ENCODE assay signal across 12 cellular contexts in genomic region chr3:96331341-96331740, GRCh38.
DNase-seq lines count a peak whose midpoint lies in the region; ATAC-seq and TF ChIP-seq lines count a peak whose summit lies in the region.
"Had no signal": no experiment of that assay in that cellular context is flagged by ENCODE, and none has a peak within 500 bp of the region (broad histone marks: within the 10 kb centered on the region; RNA-seq: fewer than 3 reads in every experiment).

No MANE protein-coding gene starts in this region.

- H3K56ac ChIP-seq in mesendoderm (ENCODE audit: low read length): no peak overlapping the region

- DNase-seq in NCI-H2107 treated with DMSO at 0.1 percent for 48 hours (lab: John Stamatoyannopoulos, UW; ENCODE audit: unreplicated experiment) (peak; percentile 0), NCI-H2107 (lab: John Stamatoyannopoulos, UW) (no peak), NB4 (ENCODE audit: low read depth) (peak; percentile 10), mesendoderm (peak; percentile 11), NCI-H774 (lab: John Stamatoyannopoulos, UW) (no peak)
- DNase-seq in activated T-helper 2 cell treated with anti-CD3 and anti-CD28 coated beads, Interferon-gamma antibody, Interleukin-2, Interleukin-4, amounts not matched to agents 10 μg/mL and 5 μg/mL and 100 μg/mL, durations not matched to agents 14 hours and 24 hours and 36 hours (ENCODE audit: low spot score): no peak
- DNase-seq: hippocampal formation, ovary, Right ventricle myocardium superior had no signal

- TF ChIP-seq POLR2A in NB4 (IDR thresholded peaks at IDR 0.05; ENCODE audit: extremely low read depth, insufficient read length): no peak

- no peak overlapping the region for H4K8ac ChIP-seq in mesendoderm (ENCODE audit: low read depth, low read length)

- no peak for TF ChIP-seq CTCF in NB4 (IDR thresholded peaks at IDR 0.05; ENCODE audit: low read depth, low read length)

- no peaks in the 10 kb centered on the region for H3K36me3 ChIP-seq in mesendoderm (ENCODE audit: control insufficient read depth, insufficient read depth, low read length)
- H3K36me3 ChIP-seq: ovary had no signal

- WGBS in mesendoderm (ENCODE audit: extremely low coverage, insufficient coverage, low lambda C conversion rate): no CpG with 5 or more reads among the region's 1 CpG

- H3K4me3 ChIP-seq in NB4 (ENCODE audit: low read depth, low read length) (no peak overlapping the region), mesendoderm (ENCODE audit: low read length) (no peak overlapping the region)
- H3K4me3 ChIP-seq: ovary had no signal

- H2AK5ac ChIP-seq in mesendoderm (ENCODE audit: low read length): no peak overlapping the region

- H3K4ac ChIP-seq in mesendoderm (ENCODE audit: low read depth, low read length): no peak overlapping the region

- no peaks in the 10 kb centered on the region for H3K36me3 Mint-ChIP-seq in activated T-helper 2 cell treated with anti-CD3 and anti-CD28 coated beads, Interferon-gamma antibody, Interleukin-2, Interleukin-4, amounts not matched to agents 10 μg/mL and 5 μg/mL and 100 μg/mL, durations not matched to agents 14 hours and 24 hours and 36 hours (ENCODE audit: low read depth)
- H3K36me3 Mint-ChIP-seq: memory B cell had no signal

- no peaks in the 10 kb centered on the region for H3K4me1 Mint-ChIP-seq in activated T-helper 2 cell treated with anti-CD3 and anti-CD28 coated beads, Interferon-gamma antibody, Interleukin-2, Interleukin-4, amounts not matched to agents 10 μg/mL and 5 μg/mL and 100 μg/mL, durations not matched to agents 14 hours and 24 hours and 36 hours (ENCODE audit: low read depth)
- H3K4me1 Mint-ChIP-seq: memory B cell had no signal

- no peaks in the 10 kb centered on the region for H3K79me1 ChIP-seq in mesendoderm (ENCODE audit: low read length)

- intact Hi-C loops in activated T-helper 2 cell treated with anti-CD3 and anti-CD28 coated beads, Interferon-gamma antibody, Interleukin-2, Interleukin-4, amounts not matched to agents 10 μg/mL and 5 μg/mL and 100 μg/mL, durations not matched to agents 14 hours and 24 hours and 36 hours (cut with micrococcal nuclease): no loop called here

- H3K27ac ChIP-seq in mesendoderm (ENCODE audit: low read depth, low read length): no peak overlapping the region
- H3K27ac ChIP-seq: ovary had no signal

- no peaks in the 10 kb centered on the region for H3K27me3 Mint-ChIP-seq in activated T-helper 2 cell treated with anti-CD3 and anti-CD28 coated beads, Interferon-gamma antibody, Interleukin-2, Interleukin-4, amounts not matched to agents 10 μg/mL and 5 μg/mL and 100 μg/mL, durations not matched to agents 14 hours and 24 hours and 36 hours (ENCODE audit: low read depth)
- H3K27me3 Mint-ChIP-seq: memory B cell had no signal

- no peak overlapping the region for H2BK5ac ChIP-seq in mesendoderm (ENCODE audit: low read length)

- no peaks in the 10 kb centered on the region for H3K79me2 ChIP-seq in mesendoderm (ENCODE audit: control insufficient read depth, insufficient read depth, low read length)

- no peak overlapping the region for H3K9ac ChIP-seq in mesendoderm (ENCODE audit: low read length)

- H3K4me2 ChIP-seq in mesendoderm (ENCODE audit: low read length): no peak overlapping the region

- H3K27me3 ChIP-seq in mesendoderm (ENCODE audit: insufficient read depth, low read length, poor library complexity): no peaks in the 10 kb centered on the region
- H3K27me3 ChIP-seq: ovary had no signal

- H2BK15ac ChIP-seq in mesendoderm (replicated peaks; ENCODE audit: low read depth): no peak overlapping the region

- no peaks in the 10 kb centered on the region for H3K4me1 ChIP-seq in mesendoderm (ENCODE audit: control insufficient read depth, low read depth, low read length)

- H3K4me3 Mint-ChIP-seq in activated T-helper 2 cell treated with anti-CD3 and anti-CD28 coated beads, Interferon-gamma antibody, Interleukin-2, Interleukin-4, amounts not matched to agents 10 μg/mL and 5 μg/mL and 100 μg/mL, durations not matched to agents 14 hours and 24 hours and 36 hours (ENCODE audit: low read depth): no peak overlapping the region
- H3K4me3 Mint-ChIP-seq: memory B cell had no signal

- H4K5ac ChIP-seq in mesendoderm (ENCODE audit: low read length): no peak overlapping the region

- ATAC-seq in SK-N-SH treated with all-trans-retinoic acid at 6 μM for 48 hours: 0 out of 3 replicates have a peak, but pooled peaks have one; percentile 30
- no peak for ATAC-seq in GM21447 (IDR thresholded peaks at IDR 0.05; ENCODE audit: unreplicated experiment)

- no peak overlapping the region for H3K23ac ChIP-seq in mesendoderm (ENCODE audit: low read length)

- H3K27ac Mint-ChIP-seq in activated T-helper 2 cell treated with anti-CD3 and anti-CD28 coated beads, Interferon-gamma antibody, Interleukin-2, Interleukin-4, amounts not matched to agents 10 μg/mL and 5 μg/mL and 100 μg/mL, durations not matched to agents 14 hours and 24 hours and 36 hours: no peak overlapping the region
- H3K27ac Mint-ChIP-seq: memory B cell had no signal

- no peak overlapping the region for H2BK120ac ChIP-seq in mesendoderm (ENCODE audit: low read depth, low read length)

- no peak overlapping the region for H3K18ac ChIP-seq in mesendoderm (ENCODE audit: low read length)

- H3K9me3 Mint-ChIP-seq in activated T-helper 2 cell treated with anti-CD3 and anti-CD28 coated beads, Interferon-gamma antibody, Interleukin-2, Interleukin-4, amounts not matched to agents 10 μg/mL and 5 μg/mL and 100 μg/mL, durations not matched to agents 14 hours and 24 hours and 36 hours: no peaks in the 10 kb centered on the region

TF ChIP-seq in SK-N-SH treated with all-trans-retinoic acid at 6 μM for 48 hours, 23 proteins besides CTCF, POLR2A, EP300 and RAD21:
- TF ChIP-seq ZFP30 (CRISPR knock-in tag; IDR thresholded peaks at IDR 0.05) (no peak), ZC3H10 (CRISPR knock-in tag; IDR thresholded peaks at IDR 0.05) (no peak), TCF4 (CRISPR knock-in tag; IDR thresholded peaks at IDR 0.05; ENCODE audit: borderline replicate concordance) (no peak), ISL1 (CRISPR knock-in tag; IDR thresholded peaks at IDR 0.05) (no peak), SNAI2 (CRISPR knock-in tag; IDR thresholded peaks at IDR 0.05) (no peak), PATZ1 (CRISPR knock-in tag; IDR thresholded peaks at IDR 0.05; ENCODE audit: borderline replicate concordance) (no peak), ARNTL (CRISPR knock-in tag; IDR thresholded peaks at IDR 0.05; ENCODE audit: borderline replicate concordance, low read depth) (no peak), CSDC2 (CRISPR knock-in tag; IDR thresholded peaks at IDR 0.05) (no peak), PPARA (CRISPR knock-in tag; IDR thresholded peaks at IDR 0.05; ENCODE audit: borderline replicate concordance) (no peak), ZNF70 (CRISPR knock-in tag; IDR thresholded peaks at IDR 0.05) (no peak), ZFP3 (CRISPR knock-in tag; IDR thresholded peaks at IDR 0.05) (no peak), GLIS3 (CRISPR knock-in tag; IDR thresholded peaks at IDR 0.05) (no peak)
- TF ChIP-seq, protein P1, sequence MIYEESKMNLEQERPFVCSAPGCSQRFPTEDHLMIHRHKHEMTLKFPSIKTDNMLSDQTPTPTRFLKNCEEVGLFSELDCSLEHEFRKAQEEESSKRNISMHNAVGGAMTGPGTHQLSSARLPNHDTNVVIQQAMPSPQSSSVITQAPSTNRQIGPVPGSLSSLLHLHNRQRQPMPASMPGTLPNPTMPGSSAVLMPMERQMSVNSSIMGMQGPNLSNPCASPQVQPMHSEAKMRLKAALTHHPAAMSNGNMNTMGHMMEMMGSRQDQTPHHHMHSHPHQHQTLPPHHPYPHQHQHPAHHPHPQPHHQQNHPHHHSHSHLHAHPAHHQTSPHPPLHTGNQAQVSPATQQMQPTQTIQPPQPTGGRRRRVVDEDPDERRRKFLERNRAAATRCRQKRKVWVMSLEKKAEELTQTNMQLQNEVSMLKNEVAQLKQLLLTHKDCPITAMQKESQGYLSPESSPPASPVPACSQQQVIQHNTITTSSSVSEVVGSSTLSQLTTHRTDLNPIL (CRISPR knock-in tag; IDR thresholded peaks at IDR 0.05; ENCODE audit: low read depth): no peak

Comparison
In these comparisons a context has a peak if more than half of its experiments do, and no peak if none do; other contexts are left out.
1. DNase-seq: peak in NCI-H2107 treated with DMSO at 0.1 percent for 48 hours (single experiment), NB4 (single experiment) and mesendoderm (single experiment); none in NCI-H2107 (single experiment), activated T-helper 2 cell treated with anti-CD3 and anti-CD28 coated beads, Interferon-gamma antibody, Interleukin-2, Interleukin-4, amounts not matched to agents 10 μg/mL and 5 μg/mL and 100 μg/mL, durations not matched to agents 14 hours and 24 hours and 36 hours (single experiment) and NCI-H774 (single experiment).